Comparison of ENCODE assay signal across 8 cellular contexts in genomic region chr13:42272115-42272756, GRCh38.
DNase-seq lines count a peak whose midpoint lies in the region; ATAC-seq and TF ChIP-seq lines count a peak whose summit lies in the region.

A gene with protein sequence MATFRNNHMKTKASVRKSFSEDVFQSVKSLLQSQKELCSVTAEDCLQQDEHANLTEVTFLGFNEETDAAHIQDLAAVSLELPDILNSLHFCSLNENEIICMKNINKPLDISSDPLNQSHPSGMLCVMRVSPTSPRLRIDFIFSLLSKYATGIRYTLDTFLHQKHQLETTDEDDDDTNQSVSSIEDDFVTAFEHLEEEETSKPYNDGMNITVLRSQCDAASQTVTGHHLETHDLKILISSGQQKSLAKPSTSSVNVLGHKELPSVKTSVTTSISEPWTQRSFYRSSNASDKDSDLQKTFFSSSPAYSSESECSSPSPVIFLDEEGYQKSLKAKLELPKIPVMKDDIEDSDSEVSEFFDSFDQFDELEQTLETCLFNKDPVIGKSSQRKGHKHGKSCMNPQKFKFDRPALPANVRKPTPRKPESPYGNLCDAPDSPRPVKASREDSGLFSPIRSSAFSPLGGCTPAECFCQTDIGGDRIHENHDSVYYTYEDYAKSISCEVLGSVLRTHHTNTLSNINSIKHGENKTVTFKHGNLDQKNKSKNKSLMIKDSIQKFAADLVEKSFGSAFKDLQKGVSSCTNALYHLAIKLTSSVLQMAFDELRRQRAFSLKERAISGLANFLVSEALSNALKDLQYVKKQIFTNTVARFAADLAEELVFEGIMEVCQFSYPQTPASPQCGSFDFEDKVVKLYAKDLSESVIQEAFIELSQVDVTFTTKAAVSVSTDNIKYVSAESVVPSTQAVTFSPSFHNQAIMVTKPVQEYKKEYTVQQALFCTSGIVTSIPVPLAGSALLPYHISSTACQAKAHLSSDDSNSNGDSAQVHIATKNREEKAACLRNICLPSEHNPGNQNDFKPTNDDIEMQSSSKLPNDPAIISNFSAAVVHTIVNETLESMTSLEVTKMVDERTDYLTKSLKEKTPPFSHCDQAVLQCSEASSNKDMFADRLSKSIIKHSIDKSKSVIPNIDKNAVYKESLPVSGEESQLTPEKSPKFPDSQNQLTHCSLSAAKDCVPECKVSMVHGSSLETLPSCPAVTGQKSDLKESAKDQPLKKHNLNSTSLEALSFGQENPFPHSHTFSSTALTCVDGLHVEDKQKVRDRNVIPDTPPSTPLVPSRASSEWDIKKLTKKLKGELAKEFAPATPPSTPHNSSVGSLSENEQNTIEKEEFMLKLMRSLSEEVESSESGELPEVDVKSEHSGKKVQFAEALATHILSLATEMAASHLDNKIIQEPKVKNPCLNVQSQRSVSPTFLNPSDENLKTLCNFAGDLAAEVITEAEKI (N-terminal part only) (plus strand): TSS chr13:42272152. CDS start chr13:42286349, 14,197 bp downstream.

- H3K4me1 Mint-ChIP-seq in stimulated activated memory B cell treated with anti-CD40 and anti-IgM and Interleukin-4, amounts not matched to agents 10 μg/mL and 1 μg/mL and 100 μg/mL, for 72 hours, result peaks cover 59% of the 10 kb centered on the region

- H3K36me3 ChIP-seq in muscle layer of duodenum (ENCODE audit: control insufficient read depth in 1 of 2, insufficient read depth in 2 of 2, low read length in 2 of 2), result no peaks in the 10 kb centered on the region

- H3K4me3 ChIP-seq in muscle layer of duodenum (ENCODE audit: low read depth in 1 of 2, low read length in 2 of 2), result peak within 1 kb of the TSS; percentile 80 to 90

- H3K27me3 ChIP-seq in muscle layer of duodenum (ENCODE audit: low read depth, low read length), result no peaks in the 10 kb centered on the region

- no peaks in the 10 kb centered on the region for H3K27me3 Mint-ChIP-seq in stimulated activated memory B cell treated with anti-CD40 and anti-IgM and Interleukin-4, amounts not matched to agents 10 μg/mL and 1 μg/mL and 100 μg/mL, for 72 hours

- H3K9me3 Mint-ChIP-seq in stimulated activated memory B cell treated with anti-CD40 and anti-IgM and Interleukin-4, amounts not matched to agents 10 μg/mL and 1 μg/mL and 100 μg/mL, for 72 hours, result no peaks in the 10 kb centered on the region

- ATAC-seq in HG02870 (IDR thresholded peaks at IDR 0.05; ENCODE audit: unreplicated experiment), result peak; percentile 5
- peak; percentile 58 for ATAC-seq in stimulated activated memory B cell treated with anti-CD40 and anti-IgM and Interleukin-4, amounts not matched to agents 10 μg/mL and 1 μg/mL and 100 μg/mL, for 72 hours

- peak; percentile 28 for TF ChIP-seq POLR2A in erythroblast (IDR thresholded peaks at IDR 0.05; ENCODE audit: low read length)

- no peaks in the 10 kb centered on the region for H3K9me3 ChIP-seq in muscle layer of duodenum (ENCODE audit: control insufficient read depth in 1 of 2, low read length in 2 of 2)

- peaks cover 6 to 16% of the 10 kb centered on the region in 2 donors for H3K4me1 ChIP-seq in muscle layer of duodenum (ENCODE audit: control insufficient read depth in 1 of 2, insufficient read depth in 2 of 2, low read length in 2 of 2)

- peak within 1 kb of the TSS; percentile 100 for H3K27ac Mint-ChIP-seq in stimulated activated memory B cell treated with anti-CD40 and anti-IgM and Interleukin-4, amounts not matched to agents 10 μg/mL and 1 μg/mL and 100 μg/mL, for 72 hours

- peaks cover 10% of the 10 kb centered on the region for H3K36me3 Mint-ChIP-seq in stimulated activated memory B cell treated with anti-CD40 and anti-IgM and Interleukin-4, amounts not matched to agents 10 μg/mL and 1 μg/mL and 100 μg/mL, for 72 hours

- DNase-seq in NCI-H82 (lab: John Stamatoyannopoulos, UW), result peak; percentile 85
- no peak for DNase-seq in NCI-H82 treated with DMSO at 0.1 percent for 48 hours (lab: John Stamatoyannopoulos, UW; ENCODE audit: unreplicated experiment)
- peak; percentile 53 to 89 for DNase-seq in NCI-H526 (lab: John Stamatoyannopoulos, UW)
- peak; percentile 80 for DNase-seq in activated CD8-positive, alpha-beta memory T cell treated with anti-CD3 and anti-CD28 coated beads, Interleukin-2, amount 50 U/mL, for 48 hours
- peak; percentile 73 to 82 for DNase-seq in erythroblast (lab: John Stamatoyannopoulos, UW)

- peak within 1 kb of the TSS; percentile 78 for H3K27ac ChIP-seq in muscle layer of duodenum (ENCODE audit: low read length)

- H3K4me3 Mint-ChIP-seq in stimulated activated memory B cell treated with anti-CD40 and anti-IgM and Interleukin-4, amounts not matched to agents 10 μg/mL and 1 μg/mL and 100 μg/mL, for 72 hours, result peak within 1 kb of the TSS; percentile 97
